Comparison of ENCODE assay signal across 31 cellular contexts in genomic region chr1:18099026-18099425, GRCh38. TPM values are rescaled to one million over a fixed set of nuclear protein-coding genes. Genes with fewer than 3 reads are reported as not detected.
"Had no signal": no experiment of that assay in that cellular context is flagged by ENCODE, and none has a peak within 500 bp of the region (broad histone marks: within the 10 kb centered on the region; RNA-seq: fewer than 3 reads in every experiment).

No MANE protein-coding gene starts in this region.

- ATAC-seq: esophagus mucosa; gastrocnemius medialis; heart right ventricle; left cardiac atrium; left lung; left ventricle myocardium superior; lower lobe of right lung; naive thymus-derived CD4-positive, alpha-beta T cell had no signal

- FAIRE-seq: colon, endometrium, islet of Langerhans, keratinocyte had no signal

- H3K4me1 ChIP-seq: esophagus squamous epithelium, gastrocnemius medialis, heart right ventricle, left lung, lower lobe of right lung had no signal

- H3K27ac ChIP-seq: coronary artery, dorsolateral prefrontal cortex, epithelial cell of prostate, esophagus squamous epithelium, gastrocnemius medialis, heart right ventricle, left lung, lower lobe of right lung had no signal

- DNase-seq: dermis blood vessel endothelial cell; dorsolateral prefrontal cortex; effector CD4-positive, alpha-beta T cell; effector memory CD4-positive, alpha-beta T cell; erythroblast; esophagus squamous epithelium; foreskin fibroblast; foreskin melanocyte; gastrocnemius medialis; glutamatergic neuron; head of caudate nucleus; heart right ventricle; hippocampal formation; left cardiac atrium; left lung; left ventricle myocardium superior; lower lobe of right lung; mesenchymal stem cell; midbrain; naive thymus-derived CD4-positive, alpha-beta T cell had no signal

- H3K9me3 ChIP-seq: esophagus squamous epithelium, gastrocnemius medialis, heart right ventricle, left lung, lower lobe of right lung had no signal

- H3K36me3 ChIP-seq: esophagus squamous epithelium, gastrocnemius medialis, heart right ventricle, left lung, lower lobe of right lung had no signal

- H3K4me3 ChIP-seq: coronary artery, dorsolateral prefrontal cortex, esophagus squamous epithelium, gastrocnemius medialis, heart right ventricle, left lung, lower lobe of right lung had no signal

RNA-seq across cellular contexts. Expression of gene IGSF21, which starts 8.6 kb away (rescaled TPM):
- total RNA-seq: dermis blood vessel endothelial cell; esophagus mucosa; glomerular endothelial cell; kidney epithelial cell; lung microvascular endothelial cell; mononuclear cell; naive thymus-derived CD4-positive, alpha-beta T cell had no signal
- polyA plus RNA-seq: keratinocyte; naive thymus-derived CD4-positive, alpha-beta T cell had no signal
